18 cellular contexts compared by ENCODE assay signal in the genomic region with DNA sequence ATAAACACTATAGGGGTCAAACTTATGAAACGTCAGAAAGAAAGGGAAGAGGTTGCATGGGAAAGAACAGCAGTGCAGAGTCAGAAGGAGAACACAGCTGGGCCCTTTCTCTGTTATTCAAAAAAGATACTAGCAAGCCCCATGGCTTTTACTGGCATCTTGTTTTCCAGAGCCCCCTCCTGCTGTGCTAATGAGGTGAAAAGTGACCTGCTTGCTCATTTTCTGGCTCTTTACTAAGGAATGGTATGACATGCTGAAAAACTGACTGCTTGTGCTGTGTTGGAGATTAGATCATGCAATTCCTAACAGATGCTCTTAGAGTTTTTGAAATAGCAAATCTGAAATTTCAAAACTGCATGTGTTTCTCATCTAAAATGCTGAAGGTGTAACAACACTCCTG.
A peak's percentile ranks its signal among the peaks of the same experiment; 100 is the strongest.
DNase-seq lines count a peak whose midpoint lies in the region; ATAC-seq and TF ChIP-seq lines count a peak whose summit lies in the region.
"Had no signal": no experiment of that assay in that cellular context is flagged by ENCODE, and none has a peak within 500 bp of the region (broad histone marks: within the 10 kb centered on the region; RNA-seq: fewer than 3 reads in every experiment).

No MANE protein-coding gene starts in this region.

- H3F3A ChIP-seq in smooth muscle cell (ENCODE audit: low read depth), result no peaks in the 10 kb centered on the region

- no peaks in the 10 kb centered on the region for H3K36me3 ChIP-seq in smooth muscle cell (ENCODE audit: low read depth)
- H3K36me3 ChIP-seq: lower lobe of right lung, stomach had no signal

- H3K27ac Mint-ChIP-seq in glutamatergic neuron (ENCODE audit: unreplicated experiment), result peak overlapping the region; percentile 96
- no peak overlapping the region for H3K27ac Mint-ChIP-seq in activated CD4-positive, alpha-beta T cell treated with anti-CD3 and anti-CD28 coated beads, Interleukin-2, amount 10 ng/mL, durations not matched to agents 7 days and 5 days
- H3K27ac Mint-ChIP-seq: activated naive CD8-positive, alpha-beta T cell treated with anti-CD3 and anti-CD28 coated beads, Interleukin-2, amount 50 U/mL, for 24 hours had no signal

- no peak overlapping the region for H3K4me3 Mint-ChIP-seq in glutamatergic neuron (ENCODE audit: unreplicated experiment)
- H3K4me3 Mint-ChIP-seq in activated CD4-positive, alpha-beta T cell treated with anti-CD3 and anti-CD28 coated beads, Interleukin-2, amount 10 ng/mL, durations not matched to agents 7 days and 5 days, result no peak overlapping the region
- H3K4me3 Mint-ChIP-seq: activated naive CD8-positive, alpha-beta T cell treated with anti-CD3 and anti-CD28 coated beads, Interleukin-2, amount 50 U/mL, for 24 hours; nephron had no signal

- H3K9me3 ChIP-seq in smooth muscle cell (replicated peaks; ENCODE audit: low read depth), result no peaks in the 10 kb centered on the region
- H3K9me3 ChIP-seq in right cardiac atrium (ENCODE audit: control insufficient read depth, low read length), result no peaks in the 10 kb centered on the region

- H3K9ac ChIP-seq in smooth muscle cell (ENCODE audit: low read depth), result no peak overlapping the region

- H3K9me3 Mint-ChIP-seq in glutamatergic neuron (ENCODE audit: unreplicated experiment), result peaks cover 8% of the 10 kb centered on the region
- peaks cover 12% of the 10 kb centered on the region for H3K9me3 Mint-ChIP-seq in activated CD4-positive, alpha-beta T cell treated with anti-CD3 and anti-CD28 coated beads, Interleukin-2, amount 10 ng/mL, durations not matched to agents 7 days and 5 days

- DNase-seq in NCI-H2081 (lab: John Stamatoyannopoulos, UW) (peak; percentile 36 to 83), NCI-H2081 treated with DMSO at 0.1 percent for 48 hours (lab: John Stamatoyannopoulos, UW) (no peak), NCI-H2227 (lab: John Stamatoyannopoulos, UW; ENCODE audit: unreplicated experiment) (peak; percentile 37), glutamatergic neuron (peak; percentile 22), smooth muscle cell (lab: John Stamatoyannopoulos, UW; ENCODE audit: unreplicated experiment) (no peak), foreskin keratinocyte (no peak), right cardiac atrium (no peak)
- no peak for DNase-seq in activated CD4-positive, alpha-beta T cell treated with anti-CD3 and anti-CD28 coated beads, Interleukin-2, amount 10 ng/mL, durations not matched to agents 7 days and 5 days
- DNase-seq: 8988T; activated naive CD8-positive, alpha-beta T cell treated with anti-CD3 and anti-CD28 coated beads, Interleukin-2, amount 50 U/mL, for 24 hours; activated T-cell treated with anti-CD3 and anti-CD28 coated beads for 4 hours; cerebellar nuclear complex; HCEC 1CT; lower lobe of right lung; stomach had no signal

- no peaks in the 10 kb centered on the region for H3K79me2 ChIP-seq in smooth muscle cell (ENCODE audit: low read depth)

- TF ChIP-seq CTCF in glutamatergic neuron (IDR thresholded peaks at IDR 0.05; ENCODE audit: partially characterized antibody, unreplicated experiment), result no peak
- TF ChIP-seq CTCF in smooth muscle cell (IDR thresholded peaks at IDR 0.05; ENCODE audit: borderline replicate concordance, insufficient read depth, poor library complexity, severe bottlenecking), result no peak
- no peak for TF ChIP-seq CTCF in foreskin keratinocyte (conservative IDR thresholded peaks at IDR 0.05)

- peaks cover 16% of the 10 kb centered on the region for H3K4me1 Mint-ChIP-seq in glutamatergic neuron (ENCODE audit: low read depth, unreplicated experiment)
- H3K4me1 Mint-ChIP-seq in activated CD4-positive, alpha-beta T cell treated with anti-CD3 and anti-CD28 coated beads, Interleukin-2, amount 10 ng/mL, durations not matched to agents 7 days and 5 days, result no peaks in the 10 kb centered on the region
- H3K4me1 Mint-ChIP-seq: activated naive CD8-positive, alpha-beta T cell treated with anti-CD3 and anti-CD28 coated beads, Interleukin-2, amount 50 U/mL, for 24 hours; nephron had no signal

- intact Hi-C loops in right cardiac atrium (cut with DNase I), result no loop called here

- no peaks in the 10 kb centered on the region for H3K4me1 ChIP-seq in smooth muscle cell (ENCODE audit: low read depth)
- no peaks in the 10 kb centered on the region for H3K4me1 ChIP-seq in foreskin keratinocyte
- no peaks in the 10 kb centered on the region for H3K4me1 ChIP-seq in right cardiac atrium (ENCODE audit: control insufficient read depth, insufficient read depth, low read length)
- H3K4me1 ChIP-seq: lower lobe of right lung, stomach had no signal

- POLR2A ChIA-PET in activated CD4-positive, alpha-beta T cell treated with anti-CD3 and anti-CD28 coated beads, Interleukin-2, amount 10 ng/mL, durations not matched to agents 7 days and 5 days (lab: Charles Lee), result no interaction called here

- peaks cover 19% of the 10 kb centered on the region for H3K36me3 Mint-ChIP-seq in glutamatergic neuron (ENCODE audit: unreplicated experiment)
- no peaks in the 10 kb centered on the region for H3K36me3 Mint-ChIP-seq in activated CD4-positive, alpha-beta T cell treated with anti-CD3 and anti-CD28 coated beads, Interleukin-2, amount 10 ng/mL, durations not matched to agents 7 days and 5 days (ENCODE audit: low read depth)

- H3K27me3 ChIP-seq in smooth muscle cell (ENCODE audit: low read depth) (no peaks in the 10 kb centered on the region), foreskin keratinocyte (no peaks in the 10 kb centered on the region), right cardiac atrium (ENCODE audit: control insufficient read depth, insufficient read depth) (no peaks in the 10 kb centered on the region)
- H3K27me3 ChIP-seq: stomach had no signal

- H3K4me2 ChIP-seq in smooth muscle cell, result no peak overlapping the region

- H2AFZ ChIP-seq in smooth muscle cell (ENCODE audit: low read depth), result peak overlapping the region; percentile 36

- no peak overlapping the region for H3K4me3 ChIP-seq in smooth muscle cell
- H3K4me3 ChIP-seq in right cardiac atrium (ENCODE audit: low read length), result no peak overlapping the region
- H3K4me3 ChIP-seq: lower lobe of right lung, skin epidermis, stomach had no signal

- CTCF ChIA-PET in activated CD4-positive, alpha-beta T cell treated with anti-CD3 and anti-CD28 coated beads, Interleukin-2, amount 10 ng/mL, durations not matched to agents 7 days and 5 days (lab: Charles Lee), result no interaction called here

- WGBS in smooth muscle cell (ENCODE audit: low lambda C conversion rate), result 35% methylated on average over 1 of the region's 1 CpG
- 51% methylated on average over 1 of the region's 1 CpG for WGBS in right cardiac atrium

- H3K27ac ChIP-seq in smooth muscle cell (ENCODE audit: low read depth), result no peak overlapping the region
- H3K27ac ChIP-seq in foreskin keratinocyte, result no peak overlapping the region
- H3K27ac ChIP-seq in right cardiac atrium (ENCODE audit: low read length), result no peak overlapping the region
- H3K27ac ChIP-seq: epithelial cell of prostate, lower lobe of right lung, skin epidermis, stomach had no signal

- no peak for ATAC-seq in foreskin keratinocyte
- no peak for ATAC-seq in right cardiac atrium
- ATAC-seq: activated naive CD8-positive, alpha-beta T cell treated with anti-CD3 and anti-CD28 coated beads, Interleukin-2, amount 50 U/mL, for 24 hours; lower lobe of right lung had no signal

- H4K20me1 ChIP-seq in smooth muscle cell (ENCODE audit: low read depth), result no peaks in the 10 kb centered on the region

- peaks cover 3% of the 10 kb centered on the region for H3K27me3 Mint-ChIP-seq in glutamatergic neuron (ENCODE audit: unreplicated experiment)
- no peaks in the 10 kb centered on the region for H3K27me3 Mint-ChIP-seq in activated CD4-positive, alpha-beta T cell treated with anti-CD3 and anti-CD28 coated beads, Interleukin-2, amount 10 ng/mL, durations not matched to agents 7 days and 5 days
- H3K27me3 Mint-ChIP-seq: activated naive CD8-positive, alpha-beta T cell treated with anti-CD3 and anti-CD28 coated beads, Interleukin-2, amount 50 U/mL, for 24 hours had no signal

Comparison
In these comparisons a context has a peak if more than half of its experiments do, and no peak if none do; other contexts are left out.
1. DNase-seq: peak in NCI-H2081 (2 of 2), NCI-H2227 (single experiment) and glutamatergic neuron (single experiment); none in NCI-H2081 treated with DMSO at 0.1 percent for 48 hours (single experiment), smooth muscle cell (single experiment), activated CD4-positive, alpha-beta T cell treated with anti-CD3 and anti-CD28 coated beads, Interleukin-2, amount 10 ng/mL, durations not matched to agents 7 days and 5 days (single experiment), foreskin keratinocyte (0 of 2) and right cardiac atrium (0 of 3).